ENCODE assay signal across 11 cellular contexts in genomic region chr11:61555051-61555969, GRCh38. TPM values are rescaled to one million over a fixed set of nuclear protein-coding genes. Genes with fewer than 3 reads are reported as not detected.
DNase-seq lines count a peak whose midpoint lies in the region; FAIRE-seq and TF ChIP-seq lines count a peak whose summit lies in the region.
"Had no signal": no experiment of that assay in that cellular context is flagged by ENCODE, and none has a peak within 500 bp of the region (broad histone marks: within the 10 kb centered on the region; RNA-seq: fewer than 3 reads in every experiment).

No MANE protein-coding gene starts in this region.

- H3K9me3 ChIP-seq in thyroid gland (no peaks in the 10 kb centered on the region), kidney (ENCODE audit: control insufficient read depth in 1 of 2, low read length in 2 of 2) (no peaks in the 10 kb centered on the region)
- H3K9me3 ChIP-seq in CD4-positive, alpha-beta memory T cell (ENCODE audit: control insufficient read depth in 1 of 2, low read length in 2 of 2): no peaks in the 10 kb centered on the region

- H3K27me3 Mint-ChIP-seq in endothelial cell (ENCODE audit: unreplicated experiment) (peaks cover 13% of the 10 kb centered on the region), osteocyte (ENCODE audit: unreplicated experiment) (peaks cover 59% of the 10 kb centered on the region)
- peaks cover 44 to 49% of the 10 kb centered on the region in 2 donors for H3K27me3 Mint-ChIP-seq in CD4-positive, alpha-beta memory T cell

- H3K9me3 Mint-ChIP-seq in endothelial cell (ENCODE audit: unreplicated experiment) (no peaks in the 10 kb centered on the region), osteocyte (ENCODE audit: unreplicated experiment) (no peaks in the 10 kb centered on the region)
- peaks cover 0 to 7% (median 0%) of the 10 kb centered on the region in 8 donors for H3K9me3 Mint-ChIP-seq in CD4-positive, alpha-beta memory T cell
- H3K9me3 Mint-ChIP-seq: activated T-helper 1 cell treated with anti-CD3 and anti-CD28 coated beads, Interleukin-12 subunit alpha, Interleukin-12 subunit beta, Interleukin-2, Interleukin-4 antibody, amounts not matched to agents 30 ng/mL and 10 ng/mL and 1 ng/mL, durations not matched to agents 14 hours and 24 hours and 36 hours; T-helper 2 cell treated with Interferon-gamma antibody and Interleukin-4, amounts not matched to agents 5 μg/mL and 100 μg/mL, for 36 hours had no signal

- POLR2A ChIA-PET in HEK293T (lab: Yijun Ruan, JAX): no interaction called here
- POLR2A ChIA-PET in CD4-positive, alpha-beta memory T cell (lab: Charles Lee; ENCODE audit: partially characterized antibody): no interaction called here

- H3K27ac Mint-ChIP-seq in endothelial cell (ENCODE audit: unreplicated experiment): no peak overlapping the region
- H3K27ac Mint-ChIP-seq in osteocyte (ENCODE audit: unreplicated experiment): no peak overlapping the region
- no peak overlapping the region for H3K27ac Mint-ChIP-seq in CD4-positive, alpha-beta memory T cell
- H3K27ac Mint-ChIP-seq: activated T-helper 1 cell treated with anti-CD3 and anti-CD28 coated beads, Interleukin-12 subunit alpha, Interleukin-12 subunit beta, Interleukin-2, Interleukin-4 antibody, amounts not matched to agents 30 ng/mL and 10 ng/mL and 1 ng/mL, durations not matched to agents 14 hours and 24 hours and 36 hours; T-helper 2 cell treated with Interferon-gamma antibody and Interleukin-4, amounts not matched to agents 5 μg/mL and 100 μg/mL, for 36 hours had no signal

- H3K4me1 ChIP-seq in thyroid gland (peaks cover 9 to 36% of the 10 kb centered on the region in 2 donors), kidney (ENCODE audit: control insufficient read depth in 1 of 2, insufficient read depth in 1 of 2, low read depth in 1 of 2, low read length in 2 of 2) (peaks cover 0 to 9% of the 10 kb centered on the region in 2 donors)
- H3K4me1 ChIP-seq in CD4-positive, alpha-beta memory T cell (ENCODE audit: insufficient read depth, low read length): no peaks in the 10 kb centered on the region

- intact Hi-C loops in thyroid gland (cut with DNase I): no loop called here
- intact Hi-C loops in CD4-positive, alpha-beta memory T cell (cut with micrococcal nuclease): no loop called here
- intact Hi-C loops in kidney (cut with DNase I): no loop called here

- H3K36me3 Mint-ChIP-seq in endothelial cell (ENCODE audit: low read depth, unreplicated experiment): no peaks in the 10 kb centered on the region
- no peaks in the 10 kb centered on the region for H3K36me3 Mint-ChIP-seq in osteocyte (ENCODE audit: unreplicated experiment)
- no peaks in the 10 kb centered on the region for H3K36me3 Mint-ChIP-seq in CD4-positive, alpha-beta memory T cell

- no peak overlapping the region for H3K9ac ChIP-seq in kidney (ENCODE audit: low read length in 2 of 2)

- H3K27ac ChIP-seq in thyroid gland (no peak overlapping the region), kidney (ENCODE audit: low read depth in 2 of 2, low read length in 2 of 2) (no peak overlapping the region)
- no peak overlapping the region for H3K27ac ChIP-seq in CD4-positive, alpha-beta memory T cell (ENCODE audit: low read depth, low read length)

- no peaks in the 10 kb centered on the region for H3K36me3 ChIP-seq in thyroid gland
- no peaks in the 10 kb centered on the region for H3K36me3 ChIP-seq in CD4-positive, alpha-beta memory T cell (ENCODE audit: insufficient read depth, low read length)
- no peaks in the 10 kb centered on the region for H3K36me3 ChIP-seq in kidney (ENCODE audit: control insufficient read depth in 1 of 2, insufficient read depth in 2 of 2, low read length in 2 of 2)

- WGBS in thyroid gland, 2 donors: 5 to 6% methylated on average over 18 to 33 of the region's 57 CpGs

- TF ChIP-seq POLR2A in thyroid gland (IDR thresholded peaks at IDR 0.05): no peak

- H3K4me1 Mint-ChIP-seq in endothelial cell (ENCODE audit: unreplicated experiment): peaks cover 15% of the 10 kb centered on the region
- H3K4me1 Mint-ChIP-seq in osteocyte (ENCODE audit: unreplicated experiment): no peaks in the 10 kb centered on the region
- peaks cover 5 to 15% (median 6%) of the 10 kb centered on the region in 4 donors for H3K4me1 Mint-ChIP-seq in CD4-positive, alpha-beta memory T cell

- H3K4me3 ChIP-seq in thyroid gland (replicated peaks in 1 of 3) (no peak overlapping the region), kidney (ENCODE audit: low read length in 2 of 2) (no peak overlapping the region)
- H3K4me3 ChIP-seq in CD4-positive, alpha-beta memory T cell (ENCODE audit: low read length in 2 of 2): no peak overlapping the region

- peaks cover 7% of the 10 kb centered on the region for H3K27me3 ChIP-seq in thyroid gland
- peaks cover 13% of the 10 kb centered on the region for H3K27me3 ChIP-seq in CD4-positive, alpha-beta memory T cell (ENCODE audit: insufficient read depth, low read length)

- TF ChIP-seq CTCF in endothelial cell (IDR thresholded peaks at IDR 0.05; ENCODE audit: unreplicated experiment) (peak; percentile 42), osteocyte (IDR thresholded peaks at IDR 0.05) (peak; percentile 19), thyroid gland (IDR thresholded peaks at IDR 0.05) (peak in 1 of 6 experiments; percentile 10), kidney (IDR thresholded peaks at IDR 0.05; ENCODE audit: borderline replicate concordance, extremely low read depth, insufficient read depth) (no peak)

- CTCF ChIA-PET in HEK293T (lab: Yijun Ruan, JAX): interaction anchor here (0.6 kb wide), 1 partner anchor 12 kb away, joined by 3 read pairs; no protein-coding TSS in a partner anchor
- CTCF ChIA-PET in CD4-positive, alpha-beta memory T cell (lab: Charles Lee; ENCODE audit: partially characterized antibody): no interaction called here

- H3K4me3 Mint-ChIP-seq in endothelial cell (ENCODE audit: unreplicated experiment): no peak overlapping the region
- no peak overlapping the region for H3K4me3 Mint-ChIP-seq in osteocyte (ENCODE audit: unreplicated experiment)
- H3K4me3 Mint-ChIP-seq in CD4-positive, alpha-beta memory T cell: peak overlapping the region in 1 of 8 donors; percentile 41
- H3K4me3 Mint-ChIP-seq: activated T-helper 1 cell treated with anti-CD3 and anti-CD28 coated beads, Interleukin-12 subunit alpha, Interleukin-12 subunit beta, Interleukin-2, Interleukin-4 antibody, amounts not matched to agents 30 ng/mL and 10 ng/mL and 1 ng/mL, durations not matched to agents 14 hours and 24 hours and 36 hours; T-helper 2 cell treated with Interferon-gamma antibody and Interleukin-4, amounts not matched to agents 5 μg/mL and 100 μg/mL, for 36 hours had no signal

- FAIRE-seq in kidney (lab: Jason Lieb, UNC): no peak
- FAIRE-seq: endometrium had no signal

- DNase-seq in HEK293T (ENCODE audit: extremely low spot score) (peak; percentile 46), NCI-H524 (lab: John Stamatoyannopoulos, UW) (peak; percentile 60 to 80), endothelial cell (ENCODE audit: low spot score) (peak; percentile 48), osteocyte (ENCODE audit: extremely low spot score, unreplicated experiment) (no peak), thyroid gland (no peak), kidney (no peak)
- DNase-seq in CD4-positive, alpha-beta memory T cell: no peak
- DNase-seq: NCI-H187 treated with DMSO at 0.1 percent for 48 hours had no signal

TF ChIP-seq in HEK293T, 16 proteins besides CTCF, POLR2A, EP300 and RAD21:
- TF ChIP-seq ELF4 (IDR thresholded peaks at IDR 0.05): no peak
- TF ChIP-seq ZNF384 (IDR thresholded peaks at IDR 0.05): no peak
- TF ChIP-seq SUZ12 (IDR thresholded peaks at IDR 0.05): no peak
- no peak for TF ChIP-seq ARNT (IDR thresholded peaks at IDR 0.05)
- TF ChIP-seq NFRKB (IDR thresholded peaks at IDR 0.05): no peak
- TF ChIP-seq L3MBTL2 (conservative IDR thresholded peaks at IDR 0.05): no peak
- no peak for TF ChIP-seq HDGF (IDR thresholded peaks at IDR 0.05; ENCODE audit: borderline replicate concordance)
- TF ChIP-seq LEF1 (IDR thresholded peaks at IDR 0.05; ENCODE audit: borderline replicate concordance): no peak
- TF ChIP-seq FOXK2 (IDR thresholded peaks at IDR 0.05): no peak
- no peak for TF ChIP-seq TARDBP (IDR thresholded peaks at IDR 0.05)
- TF ChIP-seq FOXM1 (IDR thresholded peaks at IDR 0.05; ENCODE audit: borderline replicate concordance): no peak
- TF ChIP-seq SP1 (IDR thresholded peaks at IDR 0.05): no peak

RNA-seq across cellular contexts. Expression of gene SYT7, which starts 25.6 kb away (rescaled TPM):
- total RNA-seq in endothelial cell (ENCODE audit: unreplicated experiment) (9.7 TPM), osteocyte (0.10 and 0.11 TPM in 2 replicates), thyroid gland (10 to 100 TPM in 2 of 4 donors, 1 to 10 TPM in 2; 5.2 to 12.6 (median 8.8) TPM), kidney (5.7 TPM)
- not detected for total RNA-seq in CD4-positive, alpha-beta memory T cell
- not detected for polyA plus RNA-seq in CD4-positive, alpha-beta memory T cell
- 6.7 TPM for polyA plus RNA-seq in kidney (ENCODE audit: insufficient read depth, low read depth, low replicate concordance)

RNA-seq across cellular contexts. Expression of gene LRRC10B, which starts 46.8 kb away (rescaled TPM):
- total RNA-seq in endothelial cell (ENCODE audit: unreplicated experiment) (0.13 TPM), osteocyte (not detected in 2 replicates), thyroid gland (1 to 10 TPM in 1 of 4 donors, under 1 TPM in 3; 0.22 to 3.0 (median 0.66) TPM), kidney (2.9 TPM)
- not detected for total RNA-seq in CD4-positive, alpha-beta memory T cell
- not detected for polyA plus RNA-seq in CD4-positive, alpha-beta memory T cell
- polyA plus RNA-seq in kidney (ENCODE audit: insufficient read depth, low read depth, low replicate concordance): 1.0 TPM
- total RNA-seq: activated T-helper 1 cell treated with anti-CD3 and anti-CD28 coated beads, Interleukin-12 subunit alpha, Interleukin-12 subunit beta, Interleukin-2, Interleukin-4 antibody, amounts not matched to agents 30 ng/mL and 10 ng/mL and 1 ng/mL, durations not matched to agents 14 hours and 24 hours and 36 hours had no signal

Comparison
In these comparisons a context has a peak if more than half of its experiments do, and no peak if none do; other contexts are left out.
1. DNase-seq: peak in HEK293T (single experiment), NCI-H524 (2 of 2) and endothelial cell (single experiment); none in osteocyte (single experiment), thyroid gland (0 of 2), CD4-positive, alpha-beta memory T cell (0 of 5) and kidney (single experiment).